10 cellular contexts compared by ENCODE assay signal in genomic region chr6:56841372-56841749, GRCh38.
DNase-seq lines count a peak whose midpoint lies in the region; ATAC-seq and TF ChIP-seq lines count a peak whose summit lies in the region.
"Had no signal": no experiment of that assay in that cellular context is flagged by ENCODE, and none has a peak within 500 bp of the region (broad histone marks: within the 10 kb centered on the region; RNA-seq: fewer than 3 reads in every experiment).

No MANE protein-coding gene starts in this region.

- no peak overlapping the region for H2BK5ac ChIP-seq in H9 (ENCODE audit: insufficient read length, low read length)

- H2BK15ac ChIP-seq in H9 (ENCODE audit: low read depth, low read length): no peak overlapping the region

- no peak overlapping the region for H3K4ac ChIP-seq in H9 (ENCODE audit: low read depth, low read length)

- H3K27ac ChIP-seq in H9 (ENCODE audit: insufficient read length, low read depth, low read length): no peak overlapping the region
- H3K27ac ChIP-seq in right cardiac atrium (ENCODE audit: low read length): no peak overlapping the region
- no peak overlapping the region for H3K27ac ChIP-seq in stomach smooth muscle (ENCODE audit: low read length)

- H3K56ac ChIP-seq in H9 (ENCODE audit: insufficient read length, low read depth, low read length): no peak overlapping the region

- H3K27me3 ChIP-seq in H9 (ENCODE audit: insufficient read depth, low read length) (no peaks in the 10 kb centered on the region), right cardiac atrium (ENCODE audit: control insufficient read depth, insufficient read depth) (no peaks in the 10 kb centered on the region), stomach smooth muscle (ENCODE audit: control insufficient read depth in 1 of 2, insufficient read depth in 2 of 2, low read length in 2 of 2) (no peaks in the 10 kb centered on the region)

- H4K20me1 ChIP-seq in H9 (ENCODE audit: control insufficient read depth, insufficient read depth, insufficient read length): no peaks in the 10 kb centered on the region

- peaks cover 55 to 61% of the 10 kb centered on the region in 2 experiments for H3K4me1 Mint-ChIP-seq in H9

- no CpG with 5 or more reads among the region's 3 CpGs for WGBS in H9 (ENCODE audit: extremely low coverage, insufficient read length, low lambda C conversion rate)
- WGBS in right cardiac atrium: 26% methylated on average over 3 of the region's 3 CpGs

- intact Hi-C loops in right cardiac atrium (cut with DNase I): loop anchor here in 3 of 4 donors (5.0 to 10.0 kb wide), 3 partner anchors 74 to 129 kb away; no protein-coding TSS in a partner anchor

- no peak overlapping the region for H4K5ac ChIP-seq in H9 (ENCODE audit: insufficient read length, low read depth, low read length)

- H3K36me3 Mint-ChIP-seq in H9 (ENCODE audit: insufficient read depth in 1 of 3, low read depth in 3 of 3): no peaks in the 10 kb centered on the region
- H3K36me3 Mint-ChIP-seq: activated naive CD8-positive, alpha-beta T cell had no signal

- H3K23ac ChIP-seq in H9 (ENCODE audit: insufficient read length, low read depth, low read length): no peak overlapping the region

- H2AK5ac ChIP-seq in H9 (ENCODE audit: insufficient read length, low read length): no peak overlapping the region

- in situ Hi-C loops in astrocyte of the cerebellum (cut with HindIII; ENCODE audit: low sequenced_read_pairs): loop anchor here (25.0 kb wide), 1 partner anchor 129 kb away; no protein-coding TSS in a partner anchor

- no peak overlapping the region for H2BK20ac ChIP-seq in H9 (ENCODE audit: low read depth, low read length, poor library complexity, severe bottlenecking)

- no peak overlapping the region for H3T11ph ChIP-seq in H9 (ENCODE audit: low read length)

- no peak overlapping the region for H4K8ac ChIP-seq in H9 (replicated peaks; ENCODE audit: insufficient read length, low read depth, low read length)

- H3K9me3 Mint-ChIP-seq in H9: no peaks in the 10 kb centered on the region

- H3K9me3 ChIP-seq in H9 (ENCODE audit: control insufficient read depth, low read depth, low read length) (no peaks in the 10 kb centered on the region), right cardiac atrium (ENCODE audit: control insufficient read depth, low read length) (no peaks in the 10 kb centered on the region), stomach smooth muscle (ENCODE audit: control insufficient read depth in 2 of 2, low read length in 2 of 2) (no peaks in the 10 kb centered on the region)

- ATAC-seq in right cardiac atrium (no peak), GM21423 (IDR thresholded peaks at IDR 0.05; ENCODE audit: unreplicated experiment) (no peak)

- H3K79me1 ChIP-seq in H9 (ENCODE audit: insufficient read depth, low read depth, low read length, poor library complexity, severe bottlenecking): no peaks in the 10 kb centered on the region

- H3K4me2 ChIP-seq in H9 (ENCODE audit: insufficient read depth, insufficient read length, low read length): peak overlapping the region; percentile 63

- no peak for TF ChIP-seq CTCF in H9 (conservative IDR thresholded peaks at IDR 0.05)
- no peak for TF ChIP-seq CTCF in astrocyte of the cerebellum (IDR thresholded peaks at IDR 0.05; ENCODE audit: low read depth, low read length, missing control alignments)

- H3K27ac Mint-ChIP-seq in H9: no peak overlapping the region
- H3K27ac Mint-ChIP-seq: activated naive CD8-positive, alpha-beta T cell had no signal

- no peak overlapping the region for H3K14ac ChIP-seq in H9 (ENCODE audit: insufficient read depth, low read length)

- no peak overlapping the region for H3K9ac ChIP-seq in H9 (ENCODE audit: extremely low read depth, insufficient read length, low read length)
- H3K9ac ChIP-seq in stomach smooth muscle (ENCODE audit: low read length in 2 of 2): peak overlapping the region in 1 of 2 donors; percentile 96

- H3K79me2 ChIP-seq in H9 (ENCODE audit: insufficient read depth, low read length): peaks cover 30% of the 10 kb centered on the region; the same call in 1 of the 2 replicates

- no peak overlapping the region for H3K18ac ChIP-seq in H9 (ENCODE audit: insufficient read length, low read depth, low read length)

- H2BK12ac ChIP-seq in H9 (ENCODE audit: insufficient read length, low read depth, low read length): no peak overlapping the region

- no peak for DNase-seq in H9
- DNase-seq in astrocyte of the cerebellum (ENCODE audit: low read depth): no peak
- DNase-seq in right cardiac atrium: no peak
- no peak for DNase-seq in NCI-H1048 (lab: John Stamatoyannopoulos, UW)
- no peak for DNase-seq in putamen (ENCODE audit: low spot score)
- no peak for DNase-seq in retina
- DNase-seq: NCI-H2029 treated with DMSO at 0.1 percent for 48 hours had no signal

- H4K91ac ChIP-seq in H9 (ENCODE audit: insufficient read length, low read depth, low read length): no peak overlapping the region

- no peaks in the 10 kb centered on the region for H3K27me3 Mint-ChIP-seq in H9 (ENCODE audit: low read depth)

- H3K23me2 ChIP-seq in H9 (ENCODE audit: insufficient read length, low read depth, low read length, poor library complexity, severe bottlenecking): no peaks in the 10 kb centered on the region

- peaks cover 7% of the 10 kb centered on the region; the same call in 1 of the 2 replicates for H3K4me1 ChIP-seq in H9 (ENCODE audit: insufficient read depth, low read length)
- H3K4me1 ChIP-seq in right cardiac atrium (ENCODE audit: control insufficient read depth, insufficient read depth, low read length): peaks cover 3% of the 10 kb centered on the region
- H3K4me1 ChIP-seq in stomach smooth muscle (ENCODE audit: control insufficient read depth, insufficient read depth, low read length): no peaks in the 10 kb centered on the region

- no peak overlapping the region for H2AFZ ChIP-seq in H9 (ENCODE audit: low read length)

- H3K4me3 Mint-ChIP-seq in H9: peak overlapping the region; percentile 97 to 98
- H3K4me3 Mint-ChIP-seq: activated naive CD8-positive, alpha-beta T cell had no signal

- H3K4me3 ChIP-seq in astrocyte of the cerebellum (ENCODE audit: low read depth, low read length): peak overlapping the region; percentile 69
- H3K4me3 ChIP-seq in right cardiac atrium (ENCODE audit: low read length): peak overlapping the region; percentile 55
- H3K4me3 ChIP-seq in stomach smooth muscle (ENCODE audit: low read length in 2 of 2): peak overlapping the region; percentile 95 to 97

- no peaks in the 10 kb centered on the region for H3K36me3 ChIP-seq in stomach smooth muscle (ENCODE audit: control insufficient read depth in 2 of 2, insufficient read depth in 2 of 2, low read length in 2 of 2)

- H2BK120ac ChIP-seq in H9 (ENCODE audit: low read depth, low read length, poor library complexity, severe bottlenecking): no peak overlapping the region
